In genomic region chr2:132884692-132885091, GRCh38 we compare ENCODE assay signal across 15 cellular contexts.
"Had no signal": no experiment of that assay in that cellular context is flagged by ENCODE, and none has a peak within 500 bp of the region (broad histone marks: within the 10 kb centered on the region; RNA-seq: fewer than 3 reads in every experiment).

No MANE protein-coding gene starts in this region.

- H3K27ac ChIP-seq: left lung, parathyroid adenoma had no signal

- H3K27me3 ChIP-seq: left lung had no signal

- ATAC-seq: activated CD8-positive, alpha-beta T cell treated with anti-CD3 and anti-CD28 coated beads for 36 hours; esophagus mucosa; left lung; WTC11 had no signal

- H3K4me1 Mint-ChIP-seq: neural crest cell had no signal

- H3K36me3 Mint-ChIP-seq: activated naive CD8-positive, alpha-beta T cell had no signal

- H3K4me3 ChIP-seq: left lung had no signal

- DNase-seq: activated CD4-positive, alpha-beta T cell treated with anti-CD3 and anti-CD28 coated beads for 48 hours; activated CD8-positive, alpha-beta T cell treated with anti-CD3 and anti-CD28 coated beads for 36 hours; activated effector memory CD4-positive, alpha-beta T cell treated with anti-CD3 and anti-CD28 coated beads, Interleukin-2, amount 50 U/mL, for 16 hours; activated T-cell treated with anti-CD3 and anti-CD28 coated beads, Interleukin-2, amount 50 U/mL, for 48 hours; amniotic stem cell; hippocampal formation; left lung; mammary epithelial cell; stimulated activated CD4-positive, alpha-beta T cell treated with anti-CD3 and anti-CD28 coated beads, Interleukin-12 subunit alpha, Interleukin-12 subunit beta, amount 100 ng/mL, for 4 hours; stimulated activated CD4-positive, alpha-beta T cell treated with anti-CD3 and anti-CD28 coated beads, Interleukin-2, amount 100 ng/mL, for 24 hours had no signal

- H3K27me3 Mint-ChIP-seq: activated CD8-positive, alpha-beta T cell treated with anti-CD3 and anti-CD28 coated beads for 36 hours; activated naive CD8-positive, alpha-beta T cell had no signal

- H3K4me1 ChIP-seq: left lung, parathyroid adenoma had no signal

- H3K36me3 ChIP-seq: left lung had no signal

- H3K4me3 Mint-ChIP-seq: activated CD8-positive, alpha-beta T cell treated with anti-CD3 and anti-CD28 coated beads for 36 hours; activated naive CD8-positive, alpha-beta T cell; neural crest cell; WTC11 had no signal

- H3K27ac Mint-ChIP-seq: activated CD8-positive, alpha-beta T cell treated with anti-CD3 and anti-CD28 coated beads for 36 hours; activated naive CD8-positive, alpha-beta T cell; WTC11 had no signal
